8 cellular contexts compared by ENCODE assay signal in genomic region chr11:45885274-45885920, GRCh38. TPM values are rescaled to one million over a fixed set of nuclear protein-coding genes. Genes with fewer than 3 reads are reported as not detected.
A peak's percentile ranks its signal among the peaks of the same experiment; 100 is the strongest.
DNase-seq lines count a peak whose midpoint lies in the region; ATAC-seq and TF ChIP-seq lines count a peak whose summit lies in the region.

Gene MAPK8IP1, plus strand, starts transcription at chr11:45885651. Its CDS starts 170 bp downstream, at chr11:45885821.

- H2AFZ ChIP-seq in neural cell (ENCODE audit: low read depth, low read length), result peak within 1 kb of the TSS; percentile 62

- no peak for TF ChIP-seq RAD21 in neural cell (conservative IDR thresholded peaks at IDR 0.05)

- H3F3A ChIP-seq in neural cell (ENCODE audit: insufficient read depth, low read length, poor library complexity, severe bottlenecking), result no peaks in the 10 kb centered on the region

- H3K4me1 ChIP-seq in NT2/D1 (ENCODE audit: insufficient read depth, insufficient read length) (peaks cover 8% of the 10 kb centered on the region), thymus (ENCODE audit: control insufficient read depth, insufficient read depth, low read length) (peaks cover 8% of the 10 kb centered on the region)

- H3K4me3 ChIP-seq in NT2/D1 (ENCODE audit: insufficient read length, low read depth) (peak within 1 kb of the TSS; percentile 63), fibroblast of mammary gland (ENCODE audit: control insufficient read depth, low read depth, low read length) (peak within 1 kb of the TSS; percentile 4), neural cell (ENCODE audit: low read length) (peak within 1 kb of the TSS; percentile 98), thymus (ENCODE audit: low read length) (peak within 1 kb of the TSS; percentile 53)

- peaks cover 17% of the 10 kb centered on the region for H3K36me3 ChIP-seq in NT2/D1 (ENCODE audit: insufficient read depth, insufficient read length, low read length)
- H3K36me3 ChIP-seq in neural cell (ENCODE audit: insufficient read depth, low read length), result no peaks in the 10 kb centered on the region
- peaks cover 13% of the 10 kb centered on the region for H3K36me3 ChIP-seq in thymus (ENCODE audit: control insufficient read depth, insufficient read depth)

- DNase-seq in NCI-H187 (lab: John Stamatoyannopoulos, UW) (peak; percentile 36 to 77), NCI-H187 treated with DMSO at 0.1 percent for 48 hours (lab: John Stamatoyannopoulos, UW) (no peak), NT2/D1 (ENCODE audit: low read depth, low spot score) (peak; percentile 43), fibroblast of mammary gland (ENCODE audit: low read depth) (peak; percentile 19)
- peak; percentile 67 to 74 for DNase-seq in activated T-cell treated with anti-CD3 and anti-CD28 coated beads, Interleukin-2, amount 50 U/mL, for 48 hours

- peak; percentile 21 for TF ChIP-seq EP300 in neural cell (conservative IDR thresholded peaks at IDR 0.05; ENCODE audit: poor library complexity, severe bottlenecking)

- peak within 1 kb of the TSS; percentile 78 for H3K9ac ChIP-seq in NT2/D1 (ENCODE audit: insufficient read length, low read depth)
- H3K9ac ChIP-seq in neural cell (ENCODE audit: low read length), result peak within 1 kb of the TSS; percentile 94

- H3K27me3 ChIP-seq in NT2/D1 (ENCODE audit: insufficient read depth, insufficient read length), result peaks cover 29% of the 10 kb centered on the region
- no peaks in the 10 kb centered on the region for H3K27me3 ChIP-seq in neural cell (ENCODE audit: insufficient read depth, low read depth, low read length)
- H3K27me3 ChIP-seq in thymus (ENCODE audit: control insufficient read depth, insufficient read depth), result peaks cover 8% of the 10 kb centered on the region

- no peaks in the 10 kb centered on the region for H3K9me2 ChIP-seq in neural cell (ENCODE audit: insufficient read depth, low read length)

- peaks cover 29% of the 10 kb centered on the region for H3K79me2 ChIP-seq in neural cell (replicated peaks; ENCODE audit: insufficient read depth, low read length)

- 2% methylated on average over 73 of the region's 73 CpGs for WGBS in thymus

- H3K9me3 ChIP-seq in NT2/D1 (ENCODE audit: insufficient read depth, low read length) (no peaks in the 10 kb centered on the region), neural cell (ENCODE audit: low read length) (no peaks in the 10 kb centered on the region), thymus (ENCODE audit: control insufficient read depth) (no peaks in the 10 kb centered on the region)

- TF ChIP-seq CTCF in fibroblast of mammary gland (conservative IDR thresholded peaks at IDR 0.05; ENCODE audit: control insufficient read depth, insufficient read depth, low read depth, low read length), result no peak
- no peak for TF ChIP-seq CTCF in neural cell (IDR thresholded peaks at IDR 0.05; ENCODE audit: poor library complexity, severe bottlenecking)

- H4K20me1 ChIP-seq in neural cell (ENCODE audit: insufficient read depth), result no peaks in the 10 kb centered on the region

- peak; percentile 72 for ATAC-seq in HG03354 (IDR thresholded peaks at IDR 0.05; ENCODE audit: poor library complexity, severe bottlenecking, unreplicated experiment)

- H3K27ac ChIP-seq in neural cell (ENCODE audit: low read length) (peak within 1 kb of the TSS; percentile 72), thymus (ENCODE audit: low read depth) (no peak within 1 kb of the TSS)

- H3K4me2 ChIP-seq in neural cell (ENCODE audit: low read length), result peak within 1 kb of the TSS; percentile 84

TF ChIP-seq in neural cell, 6 proteins besides CTCF, POLR2A, EP300 and RAD21:
- TF ChIP-seq SMC3 (conservative IDR thresholded peaks at IDR 0.05; ENCODE audit: poor library complexity) (no peak), MXI1 (conservative IDR thresholded peaks at IDR 0.05; ENCODE audit: poor library complexity, severe bottlenecking) (peak; percentile 47), POLR2AphosphoS5 (IDR thresholded peaks at IDR 0.05) (peak; percentile 57), EZH2 (IDR thresholded peaks at IDR 0.05; ENCODE audit: borderline replicate concordance, insufficient read depth, low read length, poor library complexity, severe bottlenecking) (no peak), TAF1 (IDR thresholded peaks at IDR 0.05; ENCODE audit: low read depth) (no peak)
- TF ChIP-seq, protein P1, sequence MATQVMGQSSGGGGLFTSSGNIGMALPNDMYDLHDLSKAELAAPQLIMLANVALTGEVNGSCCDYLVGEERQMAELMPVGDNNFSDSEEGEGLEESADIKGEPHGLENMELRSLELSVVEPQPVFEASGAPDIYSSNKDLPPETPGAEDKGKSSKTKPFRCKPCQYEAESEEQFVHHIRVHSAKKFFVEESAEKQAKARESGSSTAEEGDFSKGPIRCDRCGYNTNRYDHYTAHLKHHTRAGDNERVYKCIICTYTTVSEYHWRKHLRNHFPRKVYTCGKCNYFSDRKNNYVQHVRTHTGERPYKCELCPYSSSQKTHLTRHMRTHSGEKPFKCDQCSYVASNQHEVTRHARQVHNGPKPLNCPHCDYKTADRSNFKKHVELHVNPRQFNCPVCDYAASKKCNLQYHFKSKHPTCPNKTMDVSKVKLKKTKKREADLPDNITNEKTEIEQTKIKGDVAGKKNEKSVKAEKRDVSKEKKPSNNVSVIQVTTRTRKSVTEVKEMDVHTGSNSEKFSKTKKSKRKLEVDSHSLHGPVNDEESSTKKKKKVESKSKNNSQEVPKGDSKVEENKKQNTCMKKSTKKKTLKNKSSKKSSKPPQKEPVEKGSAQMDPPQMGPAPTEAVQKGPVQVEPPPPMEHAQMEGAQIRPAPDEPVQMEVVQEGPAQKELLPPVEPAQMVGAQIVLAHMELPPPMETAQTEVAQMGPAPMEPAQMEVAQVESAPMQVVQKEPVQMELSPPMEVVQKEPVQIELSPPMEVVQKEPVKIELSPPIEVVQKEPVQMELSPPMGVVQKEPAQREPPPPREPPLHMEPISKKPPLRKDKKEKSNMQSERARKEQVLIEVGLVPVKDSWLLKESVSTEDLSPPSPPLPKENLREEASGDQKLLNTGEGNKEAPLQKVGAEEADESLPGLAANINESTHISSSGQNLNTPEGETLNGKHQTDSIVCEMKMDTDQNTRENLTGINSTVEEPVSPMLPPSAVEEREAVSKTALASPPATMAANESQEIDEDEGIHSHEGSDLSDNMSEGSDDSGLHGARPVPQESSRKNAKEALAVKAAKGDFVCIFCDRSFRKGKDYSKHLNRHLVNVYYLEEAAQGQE (IDR thresholded peaks at IDR 0.05; ENCODE audit: borderline replicate concordance), result peak; percentile 45

RNA-seq across cellular contexts. Expression of gene MAPK8IP1, which starts in this region (rescaled TPM):
- polyA plus RNA-seq in neural cell (58.8 and 76.0 TPM in 2 replicates), thymus (2.1 TPM)
- 99.9 and 101 TPM in 2 replicates for polyA minus RNA-seq in neural cell

Comparison
In these comparisons a context has a peak if more than half of its experiments do, and no peak if none do; other contexts are left out.
1. RNA of gene MAPK8IP1 (polyA plus RNA-seq): 58.8 to 76.0 TPM in neural cell; 2.1 TPM in thymus (single experiment); every median in the first group is over 10 times any median in the second.
2. H3K4me3 ChIP-seq: peak in every context shown above with its lines; median percentile 98 in neural cell; 63 in NT2/D1; 53 in thymus; 4 in fibroblast of mammary gland.